10 cellular contexts compared by ENCODE assay signal in genomic region chr20:24102290-24102689, GRCh38.
DNase-seq lines count a peak whose midpoint lies in the region; ATAC-seq and TF ChIP-seq lines count a peak whose summit lies in the region.
"Had no signal": no experiment of that assay in that cellular context is flagged by ENCODE, and none has a peak within 500 bp of the region (broad histone marks: within the 10 kb centered on the region; RNA-seq: fewer than 3 reads in every experiment).

No MANE protein-coding gene starts in this region.

- TF ChIP-seq CTCF in C4-2B (conservative IDR thresholded peaks at IDR 0.05): peak; percentile 63

- peak; percentile 46 for DNase-seq in iPS-NIHi11 (ENCODE audit: low spot score)
- DNase-seq in foreskin melanocyte: no peak
- DNase-seq in GF-D8 (lab: John Stamatoyannopoulos, UW): no peak
- DNase-seq: activated gamma-delta T cell treated with Interleukin-2 at 50 U/mL for 16 hours had no signal

- ATAC-seq in GM19463 (IDR thresholded peaks at IDR 0.05; ENCODE audit: unreplicated experiment) (peak; percentile 54), SK-N-SH treated with all-trans-retinoic acid at 6 μM for 48 hours (0 out of 3 replicates have a peak, but pooled peaks have one; percentile 30), GM18909 (IDR thresholded peaks at IDR 0.05; ENCODE audit: poor library complexity, unreplicated experiment) (no peak), GM18520 (IDR thresholded peaks at IDR 0.05; ENCODE audit: unreplicated experiment) (no peak)

- H3K27ac ChIP-seq in C4-2B: no peak overlapping the region
- H3K27ac ChIP-seq: neutrophil had no signal

TF ChIP-seq in SK-N-SH treated with all-trans-retinoic acid at 6 μM for 48 hours, 23 proteins besides CTCF, POLR2A, EP300 and RAD21:
- TF ChIP-seq ZFP3 (CRISPR knock-in tag; IDR thresholded peaks at IDR 0.05): no peak
- TF ChIP-seq TCF4 (CRISPR knock-in tag; IDR thresholded peaks at IDR 0.05; ENCODE audit: borderline replicate concordance): no peak
- TF ChIP-seq ZNF8 (CRISPR knock-in tag; IDR thresholded peaks at IDR 0.05): no peak
- TF ChIP-seq OSR1 (CRISPR knock-in tag; IDR thresholded peaks at IDR 0.05): no peak
- no peak for TF ChIP-seq ZNF565 (CRISPR knock-in tag; conservative IDR thresholded peaks at IDR 0.05; ENCODE audit: low read depth)
- no peak for TF ChIP-seq ARNTL (CRISPR knock-in tag; IDR thresholded peaks at IDR 0.05; ENCODE audit: borderline replicate concordance, low read depth)
- no peak for TF ChIP-seq GLIS3 (CRISPR knock-in tag; IDR thresholded peaks at IDR 0.05)
- TF ChIP-seq PATZ1 (CRISPR knock-in tag; IDR thresholded peaks at IDR 0.05; ENCODE audit: borderline replicate concordance): no peak
- no peak for TF ChIP-seq BACH2 (CRISPR knock-in tag; IDR thresholded peaks at IDR 0.05; ENCODE audit: borderline replicate concordance)
- TF ChIP-seq POU6F1 (CRISPR knock-in tag; IDR thresholded peaks at IDR 0.05; ENCODE audit: borderline replicate concordance, low read depth): no peak
- TF ChIP-seq ISL1 (CRISPR knock-in tag; IDR thresholded peaks at IDR 0.05): no peak
- TF ChIP-seq ZC3H10 (CRISPR knock-in tag; IDR thresholded peaks at IDR 0.05): no peak

Comparison
In these comparisons a context has a peak if more than half of its experiments do, and no peak if none do; other contexts are left out.
1. ATAC-seq: peak in GM19463 (single experiment) and SK-N-SH treated with all-trans-retinoic acid at 6 μM for 48 hours (single experiment); none in GM18909 (single experiment) and GM18520 (single experiment).